Comparison of ENCODE assay signal across 8 cellular contexts in genomic region chr22:31660860-31661341, GRCh38. TPM values are rescaled to one million over a fixed set of nuclear protein-coding genes. Genes with fewer than 3 reads are reported as not detected.
A peak's percentile ranks its signal among the peaks of the same experiment; 100 is the strongest.
DNase-seq lines count a peak whose midpoint lies in the region; ATAC-seq, FAIRE-seq and TF ChIP-seq lines count a peak whose summit lies in the region.
"Not testable (repeated sequence)": the region's sequence is repeated elsewhere in the genome, so short reads cannot be mapped to it uniquely, and the experiment has no call there.

No MANE protein-coding gene starts in this region.

- H4K20me1 ChIP-seq in endothelial cell of umbilical vein (replicated peaks; ENCODE audit: control insufficient read depth, extremely low read depth, insufficient read depth, low read length); HepG2 (ENCODE audit: insufficient read depth, low read length): not testable (repeated sequence)

- FAIRE-seq in endothelial cell of umbilical vein (lab: Jason Lieb, UNC) (peak; percentile 15), HepG2 (lab: Jason Lieb, UNC) (peak; percentile 23)

- H3K9me1 ChIP-seq in endothelial cell of umbilical vein (replicated peaks; ENCODE audit: control insufficient read depth, extremely low read depth, insufficient read depth, low read length): not testable (repeated sequence)

- not testable (repeated sequence) for H3K27me3 ChIP-seq in GM06990 (replicated peaks; ENCODE audit: control insufficient read depth, insufficient read depth, low read length); endothelial cell of umbilical vein (ENCODE audit: control insufficient read depth in 2 of 2, insufficient read depth in 2 of 2, low read length in 2 of 2); HepG2 (ENCODE audit: control insufficient read depth in 1 of 2, insufficient read depth in 2 of 2, low read length in 2 of 2); vagina

- H3K27me3 Mint-ChIP-seq in activated naive CD4-positive, alpha-beta T cell treated with anti-CD3 and anti-CD28 coated beads for 36 hours (ENCODE audit: low read depth): not testable (repeated sequence)

- DNase-seq in GM06990 (ENCODE audit: extremely low read depth, insufficient read length) (peak; percentile 54), SW480 (ENCODE audit: low spot score) (peak; percentile 71), endothelial cell of umbilical vein (ENCODE audit: low read depth, low spot score) (peak; percentile 53), HepG2 (ENCODE audit: low spot score) (peak; percentile 41)
- not testable (repeated sequence) for DNase-seq in Jurkat, Clone E6-1 (ENCODE audit: low read depth, low spot score); skeletal muscle cell (ENCODE audit: low read depth); vagina (ENCODE audit: extremely low spot score in 2 of 2)
- peak; percentile 72 for DNase-seq in activated naive CD4-positive, alpha-beta T cell treated with anti-CD3 and anti-CD28 coated beads for 36 hours

- H3K4me3 ChIP-seq in GM06990 (replicated peaks; ENCODE audit: low read depth, low read length) (peak overlapping the region; percentile 92), endothelial cell of umbilical vein (replicated peaks in 1 of 3; ENCODE audit: insufficient read depth in 1 of 3, low read depth in 1 of 3, low read length in 3 of 3) (peak overlapping the region in 2 of 3 experiments; percentile 90 to 92), HepG2 (replicated peaks in 1 of 3; ENCODE audit: insufficient read depth in 1 of 3, low read depth in 2 of 3, low read length in 3 of 3) (peak overlapping the region; percentile 83 to 100 (median 93)), skeletal muscle cell (ENCODE audit: low read depth, low read length) (peak overlapping the region; percentile 97), vagina (peak overlapping the region; percentile 74 to 97)
- H3K4me3 ChIP-seq in Jurkat, Clone E6-1 (ENCODE audit: low read length): peak overlapping the region; percentile 98

- TF ChIP-seq RAD21 in HepG2 (CRISPR knock-in tag; IDR thresholded peaks at IDR 0.05): not testable (repeated sequence)

- peak overlapping the region; percentile 84 for H3K27ac Mint-ChIP-seq in activated naive CD4-positive, alpha-beta T cell treated with anti-CD3 and anti-CD28 coated beads for 36 hours

- 5% methylated on average over 6 of the region's 10 CpGs for WGBS in HepG2 (ENCODE audit: low lambda C conversion rate)

- peaks cover 38% of the 10 kb centered on the region for H3K4me1 Mint-ChIP-seq in activated naive CD4-positive, alpha-beta T cell treated with anti-CD3 and anti-CD28 coated beads for 36 hours (ENCODE audit: low read depth)

- not testable (repeated sequence) for TF ChIP-seq EP300 in HepG2 (IDR thresholded peaks at IDR 0.05; ENCODE audit: low read depth in 2 of 2, low read length in 2 of 2); HepG2 (CRISPR knock-in tag; IDR thresholded peaks at IDR 0.05; ENCODE audit: borderline replicate concordance)

- CTCF ChIA-PET in activated naive CD4-positive, alpha-beta T cell treated with anti-CD3 and anti-CD28 coated beads for 36 hours (lab: Charles Lee): interaction anchor here (0.6 to 2.6 kb wide), 3 partner anchors 31 to 310 kb away, joined by 4 to 17 read pairs (median 6); no protein-coding TSS in a partner anchor
- CTCF ChIA-PET in endothelial cell of umbilical vein (lab: Charles Lee): interaction anchor here (0.5 to 2.7 kb wide), 3 partner anchors 104 to 310 kb away, joined by 3 to 18 read pairs (median 17); no protein-coding TSS in a partner anchor
- CTCF ChIA-PET in HepG2 (lab: Yijun Ruan, JAX; ENCODE audit: low intra/inter-chr PET ratio, low total read pairs): not testable (repeated sequence)

- POLR2A ChIA-PET in endothelial cell of umbilical vein (lab: Charles Lee): not testable (repeated sequence)
- POLR2A ChIA-PET in HepG2 (lab: Yijun Ruan, JAX): interaction anchor here (0.8 to 3.0 kb wide), 10 partner anchors 13 to 310 kb away, joined by 3 to 33 read pairs (median 5); partner anchors contain the start of gene DEPDC5

- H3K79me2 ChIP-seq in endothelial cell of umbilical vein (ENCODE audit: control insufficient read depth, insufficient read depth, low read length) (peaks cover 48% of the 10 kb centered on the region), HepG2 (ENCODE audit: insufficient read depth, low read length) (peaks cover 56% of the 10 kb centered on the region)

- BruUV-seq in endothelial cell of umbilical vein (replicated peaks; lab: Mats Ljungman, UMichigan); HepG2 (replicated peaks; lab: Mats Ljungman, UMichigan): not testable (repeated sequence)

- dilution Hi-C loops in endothelial cell of umbilical vein (cut with MboI; ENCODE audit: extremely low pct_ligation_motif_present, low sequenced_read_pairs): not testable (repeated sequence)

- not testable (repeated sequence) for TF ChIP-seq CTCF in GM06990 (IDR thresholded peaks at IDR 0.05; ENCODE audit: insufficient read depth, low read length, poor library complexity, severe bottlenecking); endothelial cell of umbilical vein (IDR thresholded peaks at IDR 0.05; ENCODE audit: extremely low read depth in 1 of 2, insufficient read depth in 1 of 2, low read depth in 1 of 2, low read length in 2 of 2); HepG2 (CRISPR knock-in tag; IDR thresholded peaks at IDR 0.05); vagina (IDR thresholded peaks at IDR 0.05)

- ATAC-seq in HepG2: peak; percentile 9

- H3K4me1 ChIP-seq in endothelial cell of umbilical vein (ENCODE audit: control insufficient read depth, extremely low read depth, insufficient read depth, low read length): peaks cover 11% of the 10 kb centered on the region
- peaks cover 42% of the 10 kb centered on the region for H3K4me1 ChIP-seq in HepG2 (ENCODE audit: insufficient read depth, low read length)
- peaks cover 16% of the 10 kb centered on the region for H3K4me1 ChIP-seq in vagina

- not testable (repeated sequence) for H3K36me3 ChIP-seq in GM06990 (ENCODE audit: control insufficient read depth, insufficient read depth, low read length); endothelial cell of umbilical vein (ENCODE audit: control insufficient read depth in 2 of 2, extremely low read depth in 1 of 2, insufficient read depth in 2 of 2, low read length in 2 of 2); HepG2 (replicated peaks in 1 of 2; ENCODE audit: control insufficient read depth in 1 of 2, insufficient read depth in 2 of 2, low read length in 2 of 2); vagina

- peak overlapping the region; percentile 91 for H3K4me3 Mint-ChIP-seq in activated naive CD4-positive, alpha-beta T cell treated with anti-CD3 and anti-CD28 coated beads for 36 hours

- H2AFZ ChIP-seq in endothelial cell of umbilical vein (ENCODE audit: low read depth, low read length); HepG2 (ENCODE audit: low read length): not testable (repeated sequence)

- in situ Hi-C loops in HepG2 (cut with HindIII; ENCODE audit: extremely low pct_ligation_motif_present, low pct_unique_long_range_greater_than_20kb): loop anchor here (25.0 kb wide), 1 partner anchor 426 kb away; no protein-coding TSS in a partner anchor

- not testable (repeated sequence) for H3K9me3 Mint-ChIP-seq in activated naive CD4-positive, alpha-beta T cell treated with anti-CD3 and anti-CD28 coated beads for 36 hours

- peak overlapping the region; percentile 69 for H3K4me2 ChIP-seq in endothelial cell of umbilical vein (ENCODE audit: insufficient read depth, low read length)
- peak overlapping the region; percentile 88 for H3K4me2 ChIP-seq in HepG2 (ENCODE audit: low read depth, low read length)

- not testable (repeated sequence) for TF ChIP-seq POLR2A in endothelial cell of umbilical vein (IDR thresholded peaks at IDR 0.05; ENCODE audit: low read depth, low read length); HepG2 (IDR thresholded peaks at IDR 0.05; ENCODE audit: insufficient read depth in 1 of 2, low read depth in 2 of 2, low read length in 2 of 2); vagina (IDR thresholded peaks at IDR 0.05)

- not testable (repeated sequence) for H3K36me3 Mint-ChIP-seq in activated naive CD4-positive, alpha-beta T cell treated with anti-CD3 and anti-CD28 coated beads for 36 hours (ENCODE audit: low read depth)

- intact Hi-C loops in activated naive CD4-positive, alpha-beta T cell treated with anti-CD3 and anti-CD28 coated beads for 36 hours (cut with micrococcal nuclease): loop anchor here (1.0 to 10.0 kb wide), 3 partner anchors 8 to 814 kb away; partner anchors contain the start of genes FBXO7 and RTCB
- intact Hi-C loops in endothelial cell of umbilical vein (cut with micrococcal nuclease): not testable (repeated sequence)
- intact Hi-C loops in HepG2 (cut with micrococcal nuclease; ENCODE audit: unreplicated experiment): loop anchor here (1.0 to 10.0 kb wide), 4 partner anchors 91 to 424 kb away; partner anchors contain the start of genes DEPDC5, PRR14L and YWHAH
- intact Hi-C loops in vagina (cut with DNase I): loop anchor here (10.0 kb wide), 1 partner anchor 94 kb away; the partner anchor contains the start of genes DEPDC5 and PRR14L

- H3K9ac ChIP-seq in endothelial cell of umbilical vein (replicated peaks; ENCODE audit: extremely low read depth, insufficient read depth, low read length) (peak overlapping the region; percentile 77), HepG2 (ENCODE audit: insufficient read depth, low read depth, low read length) (peak overlapping the region; percentile 83)

- H3K27ac ChIP-seq in endothelial cell of umbilical vein (ENCODE audit: insufficient read depth, low read depth, low read length) (peak overlapping the region; percentile 63), HepG2 (ENCODE audit: extremely low read length, insufficient read depth, low read length) (peak overlapping the region; percentile 83), vagina (peak overlapping the region; percentile 75)

- H3K9me3 ChIP-seq in endothelial cell of umbilical vein (replicated peaks; ENCODE audit: control insufficient read depth, insufficient read depth, low read length); HepG2 (ENCODE audit: low read length); vagina: not testable (repeated sequence)

RNA-seq across cellular contexts. Expression of gene PISD, which starts 1.1 kb away (rescaled TPM):
- polyA plus RNA-seq in Jurkat, Clone E6-1 (2012; ENCODE audit: insufficient read depth, insufficient read length): 32.9 TPM
- 10 to 100 TPM; 45.6 to 45.7 TPM for total RNA-seq in activated naive CD4-positive, alpha-beta T cell treated with anti-CD3 and anti-CD28 coated beads for 36 hours
- total RNA-seq in endothelial cell of umbilical vein (53.2 and 58.0 TPM in 2 replicates), HepG2 (2016; rRNA removed; fragmentation: Illumina TruSeq; extraction: Trizol) (30.0 and 47.7 TPM in 2 replicates), vagina (50.3 TPM)
- polyA plus RNA-seq in endothelial cell of umbilical vein (48.5 and 53.4 TPM in 2 replicates), HepG2 (2011; rRNA removed) (30.1 and 38.6 TPM in 2 replicates)
- 39.8 and 39.9 TPM in 2 replicates for polyA plus RNA-seq in endothelial cell of umbilical vein (2011; cell fraction: cytosol; rRNA removed)
- polyA plus RNA-seq in endothelial cell of umbilical vein (2011; cell fraction: nucleus; rRNA removed): 116 and 131 TPM in 2 replicates
- 36.2 and 37.9 TPM in 2 replicates for polyA plus RNA-seq in endothelial cell of umbilical vein (2012)
- polyA minus RNA-seq in endothelial cell of umbilical vein: 37.0 and 44.8 TPM in 2 replicates
- 8.7 TPM for polyA minus RNA-seq in endothelial cell of umbilical vein (2011; cell fraction: cytosol; rRNA and poly(A)+ RNA removed)
- polyA minus RNA-seq in endothelial cell of umbilical vein (2011; cell fraction: nucleus; rRNA and poly(A)+ RNA removed): 33.4 and 38.7 TPM in 2 replicates
- 8.9 and 9.7 TPM in 2 replicates for total RNA-seq in HepG2 (2016; cell fraction: cytosol; rRNA removed; fragmentation: Illumina TruSeq; extraction: Trizol; ENCODE audit: low read depth)
- total RNA-seq in HepG2 (2016; cell fraction: insoluble cytoplasmic fraction; rRNA removed; fragmentation: Illumina TruSeq; extraction: Trizol): 26.3 and 48.8 TPM in 2 replicates
- 21.3 and 21.7 TPM in 2 replicates for total RNA-seq in HepG2 (2016; cell fraction: membrane; rRNA removed; fragmentation: Illumina TruSeq; extraction: Trizol)
- total RNA-seq in HepG2 (2016; cell fraction: nucleus; rRNA removed; fragmentation: Illumina TruSeq; extraction: Trizol): 39.3 and 43.4 TPM in 2 replicates
- polyA plus RNA-seq in HepG2 (2011; cell fraction: cytosol; rRNA removed): 27.5 and 28.8 TPM in 2 replicates
- polyA plus RNA-seq in HepG2 (2011; cell fraction: nucleus; rRNA removed): 96.1 and 99.7 TPM in 2 replicates
- polyA plus RNA-seq in HepG2 (2012): 21.9 and 29.8 TPM in 2 replicates
- 7.1 and 8.1 TPM in 2 replicates for polyA plus RNA-seq in HepG2 (2016; cell fraction: cytosol; fragmentation: Illumina TruSeq; extraction: Trizol; ENCODE audit: low read depth)
- polyA plus RNA-seq in HepG2 (2016; cell fraction: insoluble cytoplasmic fraction; fragmentation: Illumina TruSeq; extraction: Trizol; ENCODE audit: low read depth): 25.8 and 29.7 TPM in 2 replicates
- 14.7 and 16.1 TPM in 2 replicates for polyA plus RNA-seq in HepG2 (2016; cell fraction: membrane; fragmentation: Illumina TruSeq; extraction: Trizol; ENCODE audit: low read depth)
- polyA plus RNA-seq in HepG2 (2016; cell fraction: nucleus; fragmentation: Illumina TruSeq; extraction: Trizol; ENCODE audit: insufficient read depth, low read depth): 78.0 and 82.4 TPM in 2 replicates
- 24.4 and 42.4 TPM in 2 replicates for polyA minus RNA-seq in HepG2 (2011; rRNA and poly(A)+ RNA removed; ENCODE audit: low replicate concordance)
- 13.1 and 16.7 TPM in 2 replicates for polyA minus RNA-seq in HepG2 (2011; cell fraction: cytosol; rRNA and poly(A)+ RNA removed)
- 18.4 and 22.0 TPM in 2 replicates for polyA minus RNA-seq in HepG2 (2011; cell fraction: nucleus; rRNA and poly(A)+ RNA removed)
